Comparison of ENCODE assay signal across 28 cellular contexts in genomic region chr3:100533176-100533575, GRCh38. TPM values are rescaled to one million over a fixed set of nuclear protein-coding genes. Genes with fewer than 3 reads are reported as not detected.
A peak's percentile ranks its signal among the peaks of the same experiment; 100 is the strongest.
DNase-seq lines count a peak whose midpoint lies in the region; ATAC-seq and TF ChIP-seq lines count a peak whose summit lies in the region.
"Had no signal": no experiment of that assay in that cellular context is flagged by ENCODE, and none has a peak within 500 bp of the region (broad histone marks: within the 10 kb centered on the region; RNA-seq: fewer than 3 reads in every experiment).

No MANE protein-coding gene starts in this region.

- H3K4me3 ChIP-seq in fibroblast of villous mesenchyme (ENCODE audit: low read depth, low read length), result no peak overlapping the region
- H3K4me3 ChIP-seq: adrenal gland, esophagus squamous epithelium, PC-9 had no signal

- TF ChIP-seq CTCF in fibroblast of villous mesenchyme (IDR thresholded peaks at IDR 0.05; ENCODE audit: insufficient read depth, low read depth, low read length), result no peak

- DNase-seq in NCI-H82 (lab: John Stamatoyannopoulos, UW), result peak; percentile 25
- no peak for DNase-seq in NCI-H82 treated with DMSO at 0.1 percent for 48 hours (lab: John Stamatoyannopoulos, UW; ENCODE audit: unreplicated experiment)
- peak; percentile 87 for DNase-seq in fibroblast of villous mesenchyme (ENCODE audit: low read depth)
- DNase-seq in NCI-H2171 treated with DMSO at 0.1 percent for 48 hours (lab: John Stamatoyannopoulos, UW), result no peak
- no peak for DNase-seq in effector CD8-positive, alpha-beta T cell (lab: John Stamatoyannopoulos, UW)
- DNase-seq in activated CD4-positive, alpha-beta T cell treated with anti-CD3 and anti-CD28 coated beads, Interleukin-2, amount 50 U/mL, for 4 hours, result no peak
- DNase-seq: 8988T; activated CD4-positive, alpha-beta memory T cell treated with anti-CD3 and anti-CD28 coated beads, Interleukin-2, amount 10 ng/mL, durations not matched to agents 7 days and 5 days; activated CD4-positive, CD25-positive, alpha-beta regulatory T cell treated with anti-CD3 and anti-CD28 coated beads, Interleukin-2, amount 50 U/mL, for 72 hours; activated CD8-positive, alpha-beta memory T cell treated with anti-CD3 and anti-CD28 coated beads, Interleukin-2, amount 50 U/mL, for 4 hours; activated naive CD4-positive, alpha-beta T cell treated with anti-CD3 and anti-CD28 coated beads for 36 hours; adrenal gland; BE2C; CD8-positive, alpha-beta memory T cell; dermis blood vessel endothelial cell; esophagus squamous epithelium; KG1; mesenchymal stem cell; NCI-H2029; NCI-H2227 treated with DMSO at 0.1 percent for 48 hours; nephron progenitor cell; Right ventricle myocardium superior had no signal

- peak; percentile 81 for ATAC-seq in SK-N-SH treated with all-trans-retinoic acid at 6 μM for 48 hours
- ATAC-seq in GM18517 (IDR thresholded peaks at IDR 0.05; ENCODE audit: unreplicated experiment), result no peak
- ATAC-seq: HCT116; left lobe of liver; stimulated activated effector memory CD8-positive, alpha-beta T cell treated with anti-CD3 and anti-CD28 coated beads, Interleukin-12 subunit alpha, Interleukin-12 subunit beta, amount 100 ng/mL, for 72 hours had no signal

TF ChIP-seq in SK-N-SH treated with all-trans-retinoic acid at 6 μM for 48 hours, 23 proteins besides CTCF, POLR2A, EP300 and RAD21:
- TF ChIP-seq ESRRG (CRISPR knock-in tag; IDR thresholded peaks at IDR 0.05) (no peak), ZNF565 (CRISPR knock-in tag; conservative IDR thresholded peaks at IDR 0.05; ENCODE audit: low read depth) (no peak), OSR1 (CRISPR knock-in tag; IDR thresholded peaks at IDR 0.05) (no peak), TOX (CRISPR knock-in tag; IDR thresholded peaks at IDR 0.05; ENCODE audit: borderline replicate concordance) (no peak), RARB (CRISPR knock-in tag; IDR thresholded peaks at IDR 0.05) (no peak)

RNA-seq across cellular contexts. Expression of gene TMEM45A, which starts 40.8 kb away (rescaled TPM):
- total RNA-seq in fibroblast of villous mesenchyme, result 31.2 and 53.1 TPM in 2 replicates

Comparison
In these comparisons a context has a peak if more than half of its experiments do, and no peak if none do; other contexts are left out.
1. DNase-seq: peak in NCI-H82 (single experiment) and fibroblast of villous mesenchyme (single experiment); none in NCI-H82 treated with DMSO at 0.1 percent for 48 hours (single experiment), NCI-H2171 treated with DMSO at 0.1 percent for 48 hours (single experiment), effector CD8-positive, alpha-beta T cell (single experiment) and activated CD4-positive, alpha-beta T cell treated with anti-CD3 and anti-CD28 coated beads, Interleukin-2, amount 50 U/mL, for 4 hours (0 of 2).